In the genomic region with DNA sequence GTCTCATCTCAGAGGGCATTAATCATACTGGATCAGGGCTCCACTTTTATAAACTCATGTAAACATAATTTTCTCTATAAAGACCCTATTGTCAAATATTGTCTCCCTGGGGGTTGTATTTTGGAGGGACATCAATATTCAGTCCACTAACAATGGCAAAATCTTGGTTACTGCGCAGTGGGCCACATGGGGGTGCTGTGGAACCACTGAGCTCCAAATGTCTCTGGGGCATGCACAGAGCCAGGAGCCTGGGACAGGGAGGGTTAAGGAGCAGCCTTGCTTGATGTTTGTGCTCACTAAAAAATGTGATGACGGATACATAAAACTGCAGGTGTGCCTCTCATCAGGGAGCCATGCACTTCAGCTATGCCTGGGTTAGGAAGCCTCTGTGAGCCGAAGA, we compare ENCODE assay signal across 10 cellular contexts.
DNase-seq lines count a peak whose midpoint lies in the region; TF ChIP-seq lines count a peak whose summit lies in the region.
"Had no signal": no experiment of that assay in that cellular context is flagged by ENCODE, and none has a peak within 500 bp of the region (broad histone marks: within the 10 kb centered on the region; RNA-seq: fewer than 3 reads in every experiment).

No MANE protein-coding gene starts in this region.

- H4K8ac ChIP-seq in neuronal stem cell (ENCODE audit: low read depth, low read length), result no peak overlapping the region

- H2AFZ ChIP-seq in neuronal stem cell (ENCODE audit: low read length), result no peak overlapping the region

- H3K27ac Mint-ChIP-seq in activated naive CD4-positive, alpha-beta T cell treated with anti-CD3 and anti-CD28 coated beads, Interleukin-2, amount 10 ng/mL, durations not matched to agents 7 days and 5 days, result peak overlapping the region; percentile 88

- no peak overlapping the region for H2BK5ac ChIP-seq in neuronal stem cell (ENCODE audit: low read length)

- H3K9me3 Mint-ChIP-seq in activated naive CD4-positive, alpha-beta T cell treated with anti-CD3 and anti-CD28 coated beads, Interleukin-2, amount 10 ng/mL, durations not matched to agents 7 days and 5 days, result no peaks in the 10 kb centered on the region

- peak overlapping the region; percentile 76 for H2AK5ac ChIP-seq in neuronal stem cell (ENCODE audit: low read depth, low read length)

- H3K14ac ChIP-seq in neuronal stem cell (ENCODE audit: low read length), result no peak overlapping the region

- no peak overlapping the region for H2BK120ac ChIP-seq in neuronal stem cell (ENCODE audit: low read depth, low read length)

- H4K91ac ChIP-seq in neuronal stem cell (ENCODE audit: low read depth, low read length, poor library complexity), result no peak overlapping the region

- H3K27ac ChIP-seq in neuronal stem cell (replicated peaks; ENCODE audit: low read length) (no peak overlapping the region), thyroid gland (no peak overlapping the region), spleen (no peak overlapping the region)

- H3K4me1 ChIP-seq in neuronal stem cell (ENCODE audit: control insufficient read depth in 2 of 2, insufficient read depth in 1 of 2, low read depth in 1 of 2, low read length in 2 of 2), result peaks cover 0 to 5% of the 10 kb centered on the region in 2 donors
- H3K4me1 ChIP-seq in thyroid gland, result no peaks in the 10 kb centered on the region
- H3K4me1 ChIP-seq in spleen, result peaks cover 0 to 11% (median 3%) of the 10 kb centered on the region in 6 donors

- H3K36me3 ChIP-seq in neuronal stem cell (replicated peaks in 1 of 2; ENCODE audit: control insufficient read depth in 2 of 2, insufficient read depth in 2 of 2, low read length in 2 of 2) (no peaks in the 10 kb centered on the region), thyroid gland (no peaks in the 10 kb centered on the region), spleen (no peaks in the 10 kb centered on the region)

- H3K27me3 Mint-ChIP-seq in activated naive CD4-positive, alpha-beta T cell treated with anti-CD3 and anti-CD28 coated beads, Interleukin-2, amount 10 ng/mL, durations not matched to agents 7 days and 5 days, result peaks cover 28% of the 10 kb centered on the region

- no peak overlapping the region for H3K4me2 ChIP-seq in neuronal stem cell (ENCODE audit: insufficient read depth, low read length, poor library complexity, severe bottlenecking)

- intact Hi-C loops in thyroid gland (cut with DNase I) (no loop called here), spleen (cut with DNase I; ENCODE audit: low total_unique reads) (no loop called here)

- H3K27me3 ChIP-seq in neuronal stem cell (ENCODE audit: control insufficient read depth in 3 of 3, insufficient read depth in 3 of 3, low read depth in 1 of 3, low read length in 3 of 3) (no peaks in the 10 kb centered on the region), thyroid gland (no peaks in the 10 kb centered on the region), spleen (replicated peaks in 1 of 7) (peaks cover 0 to 8% (median 0%) of the 10 kb centered on the region in 7 donors)

- H3K79me1 ChIP-seq in neuronal stem cell (ENCODE audit: low read depth, low read length), result peaks cover 2% of the 10 kb centered on the region

- H3K23ac ChIP-seq in neuronal stem cell (ENCODE audit: low read depth, low read length, poor library complexity), result no peak overlapping the region

- TF ChIP-seq CTCF in NB4 (IDR thresholded peaks at IDR 0.05; ENCODE audit: low read depth, low read length) (peak; percentile 77), thyroid gland (IDR thresholded peaks at IDR 0.05) (no peak), spleen (IDR thresholded peaks at IDR 0.05 in 8 of 11, conservative IDR thresholded peaks at IDR 0.05 in 3 of 11) (peak in 1 of 11 experiments; percentile 18)

- H3K4ac ChIP-seq in neuronal stem cell (ENCODE audit: low read length), result no peak overlapping the region

- CTCF ChIA-PET in activated naive CD4-positive, alpha-beta T cell treated with anti-CD3 and anti-CD28 coated beads, Interleukin-2, amount 10 ng/mL, durations not matched to agents 7 days and 5 days (lab: Charles Lee), result interaction anchor here (0.6 to 7.1 kb wide), 12 partner anchors 10 to 683 kb away, joined by 3 to 59 read pairs (median 4); no protein-coding TSS in a partner anchor

- no CpG with 5 or more reads among the region's 3 CpGs for WGBS in neuronal stem cell (ENCODE audit: extremely low coverage in 2 of 2, insufficient read length in 2 of 2, insufficient replicate concordance in 1 of 2), 2 donors
- WGBS in thyroid gland, 2 donors, result 42 to 52% methylated on average over 3 of the region's 3 CpGs
- 34 to 42% (median 39%) methylated on average over 3 of the region's 3 CpGs for WGBS in spleen, 5 donors

- no peak overlapping the region for H2BK15ac ChIP-seq in neuronal stem cell (ENCODE audit: low read length)

- H3K9me3 ChIP-seq in neuronal stem cell (replicated peaks in 1 of 2; ENCODE audit: control insufficient read depth in 2 of 2, insufficient read depth in 1 of 2, low read depth in 1 of 2, low read length in 2 of 2) (no peaks in the 10 kb centered on the region), thyroid gland (no peaks in the 10 kb centered on the region), spleen (no peaks in the 10 kb centered on the region)

- TF ChIP-seq POLR2A in NB4 (IDR thresholded peaks at IDR 0.05; ENCODE audit: extremely low read depth, insufficient read length), result no peak
- TF ChIP-seq POLR2A in thyroid gland (IDR thresholded peaks at IDR 0.05), result no peak
- no peak for TF ChIP-seq POLR2A in spleen (IDR thresholded peaks at IDR 0.05)

- no peak overlapping the region for H2BK12ac ChIP-seq in neuronal stem cell (ENCODE audit: low read length)

- no peaks in the 10 kb centered on the region for H3K36me3 Mint-ChIP-seq in activated naive CD4-positive, alpha-beta T cell treated with anti-CD3 and anti-CD28 coated beads, Interleukin-2, amount 10 ng/mL, durations not matched to agents 7 days and 5 days

- DNase-seq in ELR (ENCODE audit: low read depth) (peak; percentile 18), NB4 (ENCODE audit: low read depth) (peak; percentile 38), neuronal stem cell (ENCODE audit: low spot score) (no peak), cerebellum (ENCODE audit: low spot score) (no peak), NCI-H1436 treated with DMSO at 0.1 percent for 48 hours (lab: John Stamatoyannopoulos, UW) (no peak), thyroid gland (no peak), spleen (no peak)
- DNase-seq in activated naive CD4-positive, alpha-beta T cell treated with anti-CD3 and anti-CD28 coated beads, Interleukin-2, amount 10 ng/mL, durations not matched to agents 7 days and 5 days, result peak; percentile 62
- DNase-seq: activated gamma-delta T cell, left colon had no signal

- H3K4me1 Mint-ChIP-seq in activated naive CD4-positive, alpha-beta T cell treated with anti-CD3 and anti-CD28 coated beads, Interleukin-2, amount 10 ng/mL, durations not matched to agents 7 days and 5 days, result peaks cover 16% of the 10 kb centered on the region

- no peak overlapping the region for H3K4me3 ChIP-seq in NB4 (ENCODE audit: low read depth, low read length)
- H3K4me3 ChIP-seq in neuronal stem cell (ENCODE audit: low read length in 2 of 2), result no peak overlapping the region
- no peak overlapping the region for H3K4me3 ChIP-seq in thyroid gland (replicated peaks in 1 of 3)
- H3K4me3 ChIP-seq in spleen, result no peak overlapping the region

- H3K4me3 Mint-ChIP-seq in activated naive CD4-positive, alpha-beta T cell treated with anti-CD3 and anti-CD28 coated beads, Interleukin-2, amount 10 ng/mL, durations not matched to agents 7 days and 5 days, result peak overlapping the region; percentile 56

- H3K9ac ChIP-seq in neuronal stem cell (ENCODE audit: low read depth, low read length, poor library complexity), result no peak overlapping the region

- H3K18ac ChIP-seq in neuronal stem cell (ENCODE audit: low read length), result no peak overlapping the region

Comparison
In these comparisons a context has a peak if more than half of its experiments do, and no peak if none do; other contexts are left out.
1. DNase-seq: peak in ELR (single experiment), NB4 (single experiment) and activated naive CD4-positive, alpha-beta T cell treated with anti-CD3 and anti-CD28 coated beads, Interleukin-2, amount 10 ng/mL, durations not matched to agents 7 days and 5 days (single experiment); none in neuronal stem cell (single experiment), cerebellum (single experiment), NCI-H1436 treated with DMSO at 0.1 percent for 48 hours (single experiment), thyroid gland (0 of 2) and spleen (single experiment).